Comparison of ENCODE assay signal across 26 cellular contexts in genomic region chr3:143217283-143217682, GRCh38.
DNase-seq lines count a peak whose midpoint lies in the region; ATAC-seq lines count a peak whose summit lies in the region.
"Had no signal": no experiment of that assay in that cellular context is flagged by ENCODE, and none has a peak within 500 bp of the region (broad histone marks: within the 10 kb centered on the region; RNA-seq: fewer than 3 reads in every experiment).

No MANE protein-coding gene starts in this region.

- no peaks in the 10 kb centered on the region for H3K9me3 ChIP-seq in CD8-positive, alpha-beta memory T cell (ENCODE audit: low read length)
- H3K9me3 ChIP-seq: A549, gastroesophageal sphincter, HAP-1 had no signal

- H3K27me3 ChIP-seq in CD8-positive, alpha-beta memory T cell (ENCODE audit: insufficient read depth, low read length, poor library complexity, severe bottlenecking): no peaks in the 10 kb centered on the region
- H3K27me3 ChIP-seq: gastroesophageal sphincter had no signal

- POLR2A ChIA-PET in activated CD4-positive, alpha-beta T cell treated with anti-CD3 and anti-CD28 coated beads, Interleukin-2, amount 10 ng/mL, durations not matched to agents 7 days and 5 days (lab: Charles Lee): no interaction called here
- POLR2A ChIA-PET in CD8-positive, alpha-beta memory T cell (lab: Charles Lee): no interaction called here
- POLR2A ChIA-PET in T-cell (lab: Charles Lee): interaction anchor here in 1 of 2 donors (0.6 kb wide), 1 partner anchor 625 kb away, joined by 3 read pairs; no protein-coding TSS in a partner anchor

- H3K27ac ChIP-seq in CD8-positive, alpha-beta memory T cell (ENCODE audit: low read depth, low read length): peak overlapping the region; percentile 28
- no peak overlapping the region for H3K27ac ChIP-seq in caudate nucleus (ENCODE audit: low read depth, low read length)
- H3K27ac ChIP-seq: A549, gastroesophageal sphincter, RWPE1, SK-N-MC, WERI-Rb-1 had no signal

- DNase-seq in activated CD4-positive, alpha-beta T cell treated with anti-CD3 and anti-CD28 coated beads, Interleukin-2, amount 10 ng/mL, durations not matched to agents 7 days and 5 days: no peak
- DNase-seq in activated CD4-positive, alpha-beta T cell treated with anti-CD3 and anti-CD28 coated beads, Interleukin-2, amount 50 U/mL, for 1 hour: no peak
- no peak for DNase-seq in CD8-positive, alpha-beta memory T cell
- DNase-seq in T-cell: no peak
- no peak for DNase-seq in natural killer cell treated with Interleukin-12 subunit alpha and Interleukin-12 subunit beta and Interleukin-15 and Interleukin-18, amount 100 ng/mL, for 72 hours (ENCODE audit: low spot score)
- DNase-seq in caudate nucleus (lab: John Stamatoyannopoulos, UW): no peak
- no peak for DNase-seq in activated naive CD4-positive, alpha-beta T cell treated with anti-CD3 and anti-CD28 coated beads, Interleukin-2, amount 50 U/mL, for 16 hours
- DNase-seq: activated CD4-positive, alpha-beta T cell treated with anti-CD3 and anti-CD28 coated beads, Interleukin-2, amount 50 U/mL, for 4 hours; activated effector memory CD4-positive, alpha-beta T cell treated with Interleukin-2 at 50 U/mL for 16 hours; amniotic stem cell; cortex of kidney; hippocampal formation; islet precursor cell; NCI-H1092; NCI-H1930; NCI-H526 treated with DMSO at 0.1 percent for 48 hours; trophoblast cell; WERI-Rb-1 had no signal

- H3K4me1 Mint-ChIP-seq in activated CD4-positive, alpha-beta T cell treated with anti-CD3 and anti-CD28 coated beads, Interleukin-2, amount 10 ng/mL, durations not matched to agents 7 days and 5 days: peaks cover 13% of the 10 kb centered on the region
- peaks cover 0 to 4% (median 1%) of the 10 kb centered on the region in 3 donors for H3K4me1 Mint-ChIP-seq in CD8-positive, alpha-beta memory T cell
- H3K4me1 Mint-ChIP-seq in T-cell: peaks cover 22 to 31% (median 27%) of the 10 kb centered on the region in 3 donors
- H3K4me1 Mint-ChIP-seq in natural killer cell treated with Interleukin-12 subunit alpha and Interleukin-12 subunit beta and Interleukin-15 and Interleukin-18, amount 100 ng/mL, for 72 hours (ENCODE audit: low read depth in 2 of 2): peaks cover 8 to 16% of the 10 kb centered on the region in 2 donors

- no peaks in the 10 kb centered on the region for H3K36me3 ChIP-seq in CD8-positive, alpha-beta memory T cell (ENCODE audit: insufficient read depth, low read length)
- H3K36me3 ChIP-seq: gastroesophageal sphincter, HAP-1, WERI-Rb-1 had no signal

- peaks cover 7% of the 10 kb centered on the region for H3K4me1 ChIP-seq in CD8-positive, alpha-beta memory T cell (ENCODE audit: insufficient read depth, low read length)
- H3K4me1 ChIP-seq: A549, gastroesophageal sphincter, HAP-1 had no signal

- no peak for ATAC-seq in T-cell (replicated peaks in 1 of 4)
- no peak for ATAC-seq in natural killer cell treated with Interleukin-12 subunit alpha and Interleukin-12 subunit beta and Interleukin-15 and Interleukin-18, amount 100 ng/mL, for 72 hours
- no peak for ATAC-seq in GM19463 (IDR thresholded peaks at IDR 0.05; ENCODE audit: unreplicated experiment)
- ATAC-seq: A549, gastroesophageal sphincter had no signal

- H3K27ac Mint-ChIP-seq in activated CD4-positive, alpha-beta T cell treated with anti-CD3 and anti-CD28 coated beads, Interleukin-2, amount 10 ng/mL, durations not matched to agents 7 days and 5 days: peak overlapping the region; percentile 82
- H3K27ac Mint-ChIP-seq in CD8-positive, alpha-beta memory T cell: no peak overlapping the region
- peak overlapping the region in 1 of 2 donors; percentile 89 for H3K27ac Mint-ChIP-seq in T-cell
- peak overlapping the region; percentile 68 to 77 for H3K27ac Mint-ChIP-seq in natural killer cell treated with Interleukin-12 subunit alpha and Interleukin-12 subunit beta and Interleukin-15 and Interleukin-18, amount 100 ng/mL, for 72 hours
- H3K27ac Mint-ChIP-seq: progenitor cell of endocrine pancreas had no signal

- H3K4me3 Mint-ChIP-seq in activated CD4-positive, alpha-beta T cell treated with anti-CD3 and anti-CD28 coated beads, Interleukin-2, amount 10 ng/mL, durations not matched to agents 7 days and 5 days: no peak overlapping the region
- H3K4me3 Mint-ChIP-seq in CD8-positive, alpha-beta memory T cell: no peak overlapping the region
- H3K4me3 Mint-ChIP-seq in T-cell: peak overlapping the region in 2 of 3 donors; percentile 70 to 78
- peak overlapping the region; percentile 64 for H3K4me3 Mint-ChIP-seq in natural killer cell treated with Interleukin-12 subunit alpha and Interleukin-12 subunit beta and Interleukin-15 and Interleukin-18, amount 100 ng/mL, for 72 hours
- H3K4me3 Mint-ChIP-seq: neural crest cell had no signal

- CTCF ChIA-PET in activated CD4-positive, alpha-beta T cell treated with anti-CD3 and anti-CD28 coated beads, Interleukin-2, amount 10 ng/mL, durations not matched to agents 7 days and 5 days (lab: Charles Lee): interaction anchor here (0.7 kb wide), 1 partner anchor 276 kb away, joined by 3 read pairs; no protein-coding TSS in a partner anchor
- CTCF ChIA-PET in CD8-positive, alpha-beta memory T cell (lab: Charles Lee): no interaction called here
- CTCF ChIA-PET in T-cell (lab: Charles Lee): interaction anchor here (0.5 to 1.2 kb wide), 2 partner anchors 50 to 95 kb away, joined by 3 read pairs; no protein-coding TSS in a partner anchor

- H3K9me3 Mint-ChIP-seq in activated CD4-positive, alpha-beta T cell treated with anti-CD3 and anti-CD28 coated beads, Interleukin-2, amount 10 ng/mL, durations not matched to agents 7 days and 5 days: peaks cover 4% of the 10 kb centered on the region
- H3K9me3 Mint-ChIP-seq in CD8-positive, alpha-beta memory T cell: no peaks in the 10 kb centered on the region
- H3K9me3 Mint-ChIP-seq in T-cell: no peaks in the 10 kb centered on the region
- H3K9me3 Mint-ChIP-seq in natural killer cell treated with Interleukin-12 subunit alpha and Interleukin-12 subunit beta and Interleukin-15 and Interleukin-18, amount 100 ng/mL, for 72 hours: no peaks in the 10 kb centered on the region
- H3K9me3 Mint-ChIP-seq: neural crest cell had no signal

- peaks cover 1% of the 10 kb centered on the region for H3K36me3 Mint-ChIP-seq in activated CD4-positive, alpha-beta T cell treated with anti-CD3 and anti-CD28 coated beads, Interleukin-2, amount 10 ng/mL, durations not matched to agents 7 days and 5 days (ENCODE audit: low read depth)
- H3K36me3 Mint-ChIP-seq in CD8-positive, alpha-beta memory T cell: peaks cover 0 to 5% (median 0%) of the 10 kb centered on the region in 3 donors
- no peaks in the 10 kb centered on the region for H3K36me3 Mint-ChIP-seq in T-cell
- no peaks in the 10 kb centered on the region for H3K36me3 Mint-ChIP-seq in natural killer cell treated with Interleukin-12 subunit alpha and Interleukin-12 subunit beta and Interleukin-15 and Interleukin-18, amount 100 ng/mL, for 72 hours

- H3K4me3 ChIP-seq in CD8-positive, alpha-beta memory T cell (ENCODE audit: low read length): no peak overlapping the region
- H3K4me3 ChIP-seq: A549, gastroesophageal sphincter, HAP-1, SK-N-MC had no signal

- no peaks in the 10 kb centered on the region for H3K27me3 Mint-ChIP-seq in activated CD4-positive, alpha-beta T cell treated with anti-CD3 and anti-CD28 coated beads, Interleukin-2, amount 10 ng/mL, durations not matched to agents 7 days and 5 days
- peaks cover under 1 to 1% of the 10 kb centered on the region in 2 donors for H3K27me3 Mint-ChIP-seq in CD8-positive, alpha-beta memory T cell
- H3K27me3 Mint-ChIP-seq in T-cell: no peaks in the 10 kb centered on the region
- no peaks in the 10 kb centered on the region for H3K27me3 Mint-ChIP-seq in natural killer cell treated with Interleukin-12 subunit alpha and Interleukin-12 subunit beta and Interleukin-15 and Interleukin-18, amount 100 ng/mL, for 72 hours
- H3K27me3 Mint-ChIP-seq: progenitor cell of endocrine pancreas had no signal

Comparison
In these comparisons a context has a peak if more than half of its experiments do, and no peak if none do; other contexts are left out.
1. H3K27ac Mint-ChIP-seq: peak in activated CD4-positive, alpha-beta T cell treated with anti-CD3 and anti-CD28 coated beads, Interleukin-2, amount 10 ng/mL, durations not matched to agents 7 days and 5 days (single experiment) and natural killer cell treated with Interleukin-12 subunit alpha and Interleukin-12 subunit beta and Interleukin-15 and Interleukin-18, amount 100 ng/mL, for 72 hours (2 of 2); none in CD8-positive, alpha-beta memory T cell (0 of 8).
2. H3K4me3 Mint-ChIP-seq: peak in T-cell (2 of 3) and natural killer cell treated with Interleukin-12 subunit alpha and Interleukin-12 subunit beta and Interleukin-15 and Interleukin-18, amount 100 ng/mL, for 72 hours (single experiment); none in activated CD4-positive, alpha-beta T cell treated with anti-CD3 and anti-CD28 coated beads, Interleukin-2, amount 10 ng/mL, durations not matched to agents 7 days and 5 days (single experiment) and CD8-positive, alpha-beta memory T cell (0 of 7).